ENCODE assay signal across 1 cellular context in genomic region chr10:131695814-131696165, GRCh38.
TF ChIP-seq lines count a peak whose summit lies in the region.

No MANE protein-coding gene starts in this region.

TF ChIP-seq in H1, 55 proteins besides CTCF, POLR2A, EP300 and RAD21 (continued from another document):
- TF ChIP-seq YY1 (IDR thresholded peaks at IDR 0.05; ENCODE audit: low read depth, low read length), result no peak
- TF ChIP-seq NANOG (IDR thresholded peaks at IDR 0.05; ENCODE audit: insufficient read depth, low read depth, low read length, poor library complexity, severe bottlenecking), result no peak
- TF ChIP-seq RBBP5 (IDR thresholded peaks at IDR 0.05; ENCODE audit: borderline replicate concordance, low read depth, low read length), result no peak
- TF ChIP-seq CREB1 (IDR thresholded peaks at IDR 0.05), result no peak
- no peak for TF ChIP-seq EGR1 (IDR thresholded peaks at IDR 0.05; ENCODE audit: borderline replicate concordance, low read depth, low read length)
- TF ChIP-seq SAP30 (IDR thresholded peaks at IDR 0.05; ENCODE audit: insufficient read depth, insufficient replicate concordance, low read length), result no peak
- no peak for TF ChIP-seq CHD2 (IDR thresholded peaks at IDR 0.05; ENCODE audit: low read length)
- no peak for TF ChIP-seq RFX5 (IDR thresholded peaks at IDR 0.05; ENCODE audit: borderline replicate concordance, low read depth, low read length)
- TF ChIP-seq EZH2 (IDR thresholded peaks at IDR 0.05; ENCODE audit: low read depth, low read length, severe bottlenecking), result no peak
